ENCODE assay signal across 8 cellular contexts in genomic region chr11:1772270-1773130, GRCh38. TPM values are rescaled to one million over a fixed set of nuclear protein-coding genes. Genes with fewer than 3 reads are reported as not detected.
A peak's percentile ranks its signal among the peaks of the same experiment; 100 is the strongest.
DNase-seq lines count a peak whose midpoint lies in the region; ATAC-seq and TF ChIP-seq lines count a peak whose summit lies in the region.

No MANE protein-coding gene starts in this region.

- BruUV-seq in Panc1 (replicated peaks; lab: Mats Ljungman, UMichigan) = no TSS peak

- TF ChIP-seq POLR2A in heart left ventricle (IDR thresholded peaks at IDR 0.05) = no peak

- in situ Hi-C loops in Panc1 (cut with HindIII; ENCODE audit: low pct_unique_long_range_greater_than_20kb, low sequenced_read_pairs) = no loop called here

- CTCF ChIA-PET in Panc1 (lab: Charles Lee) = interaction anchor here (0.6 kb wide), 1 partner anchor 177 kb away, joined by 3 read pairs; no protein-coding TSS in a partner anchor

- WGBS in heart left ventricle, 4 donors = 39 to 44% (median 41%) methylated on average over 14 to 15 of the region's 15 CpGs

- intact Hi-C loops in Panc1 (cut with micrococcal nuclease; ENCODE audit: unreplicated experiment) = no loop called here
- intact Hi-C loops in heart left ventricle (cut with DNase I) = loop anchor here in 1 of 10 donors (10.0 kb wide), 1 partner anchor 52 kb away; no protein-coding TSS in a partner anchor

- H3K4me1 ChIP-seq in Panc1 (ENCODE audit: control insufficient read depth, insufficient read depth, low read length) = peaks cover 40% of the 10 kb centered on the region
- peaks cover 0 to 26% (median 0%) of the 10 kb centered on the region in 12 donors for H3K4me1 ChIP-seq in heart left ventricle
- H3K4me1 ChIP-seq in skeletal muscle tissue (ENCODE audit: control insufficient read depth in 3 of 3, insufficient read depth in 3 of 3, low read length in 3 of 3) = peaks cover 0 to 10% (median 9%) of the 10 kb centered on the region in 3 donors

- TF ChIP-seq CTCF in Panc1 (IDR thresholded peaks at IDR 0.05) (no peak), heart left ventricle (IDR thresholded peaks at IDR 0.05) (no peak)

- no peaks in the 10 kb centered on the region for H3K36me3 ChIP-seq in H7 (replicated peaks; ENCODE audit: control insufficient read depth, insufficient read depth, low read length)
- no peaks in the 10 kb centered on the region for H3K36me3 ChIP-seq in Panc1 (ENCODE audit: control insufficient read depth, insufficient read depth, low read length)
- no peaks in the 10 kb centered on the region for H3K36me3 ChIP-seq in heart left ventricle
- H3K36me3 ChIP-seq in skeletal muscle tissue (ENCODE audit: control insufficient read depth in 3 of 3, insufficient read depth in 3 of 3, low read length in 3 of 3) = no peaks in the 10 kb centered on the region

- H3K9ac ChIP-seq in skeletal muscle tissue (ENCODE audit: low read depth in 1 of 3, low read length in 3 of 3) = peak overlapping the region in 1 of 3 donors; percentile 25

- DNase-seq in H7 (peak; percentile 94), Panc1 (ENCODE audit: low read depth, low spot score) (peak; percentile 87), heart left ventricle (peak in 2 of 5 donors; percentile 76)
- DNase-seq in activated gamma-delta T cell treated with anti-CD3 and anti-CD28 coated beads, Interleukin-2, amount 50 U/mL, for 16 hours (ENCODE audit: low read depth) = peak; percentile 50

- ATAC-seq in Panc1 = peak; percentile 96
- ATAC-seq in heart left ventricle = peak; percentile 64 to 90 (median 83)
- ATAC-seq in GM21528 (IDR thresholded peaks at IDR 0.05; ENCODE audit: low FRiP score, unreplicated experiment) = no peak
- ATAC-seq in HG02759 (IDR thresholded peaks at IDR 0.05; ENCODE audit: unreplicated experiment) = no peak
- ATAC-seq in GM18520 (IDR thresholded peaks at IDR 0.05; ENCODE audit: unreplicated experiment) = no peak

- H3K4me3 ChIP-seq in H7 (ENCODE audit: insufficient read depth, low read depth, low read length) = no peak overlapping the region
- H3K4me3 ChIP-seq in Panc1 (ENCODE audit: low read depth in 2 of 2, low read length in 2 of 2) = peak overlapping the region in 1 of 2 experiments; percentile 35; a peak in 2 of 4 replicates
- no peak overlapping the region for H3K4me3 ChIP-seq in heart left ventricle
- peak overlapping the region; percentile 7 to 29 (median 15) for H3K4me3 ChIP-seq in skeletal muscle tissue (ENCODE audit: low read length in 3 of 3)

- no peaks in the 10 kb centered on the region; the same call in 1 of the 2 replicates for H3K9me3 ChIP-seq in Panc1 (ENCODE audit: control insufficient read depth, insufficient read depth, low read depth, low read length)
- H3K9me3 ChIP-seq in heart left ventricle = peaks cover 0 to 5% (median 0%) of the 10 kb centered on the region in 12 donors
- no peaks in the 10 kb centered on the region for H3K9me3 ChIP-seq in skeletal muscle tissue (ENCODE audit: control insufficient read depth in 3 of 3, low read length in 3 of 3)

- no peaks in the 10 kb centered on the region; the same call in 1 of the 2 replicates for H3K27me3 ChIP-seq in H7 (ENCODE audit: control insufficient read depth, insufficient read depth, low read length)
- H3K27me3 ChIP-seq in Panc1 (ENCODE audit: control insufficient read depth, insufficient read depth, low read length) = no peaks in the 10 kb centered on the region
- no peaks in the 10 kb centered on the region for H3K27me3 ChIP-seq in heart left ventricle
- peaks cover 0 to 6% (median 5%) of the 10 kb centered on the region in 3 donors for H3K27me3 ChIP-seq in skeletal muscle tissue (ENCODE audit: control insufficient read depth in 3 of 3, insufficient read depth in 3 of 3, low read length in 3 of 3)

- H3K27ac ChIP-seq in Panc1 (ENCODE audit: low read length) = peak overlapping the region; percentile 73
- peak overlapping the region in 1 of 12 donors; percentile 78 for H3K27ac ChIP-seq in heart left ventricle
- H3K27ac ChIP-seq in skeletal muscle tissue (ENCODE audit: low read depth, low read length) = peak overlapping the region; percentile 20

- POLR2A ChIA-PET in Panc1 (lab: Charles Lee) = interaction anchor here (1.0 kb wide), 1 partner anchor 15 kb away, joined by 7 read pairs; no protein-coding TSS in a partner anchor

RNA-seq across cellular contexts. Expression of gene CTSD, which starts 8.8 kb away (rescaled TPM):
- 177 and 235 TPM in 2 replicates for total RNA-seq in H7 (2014; rRNA removed; shearing (Covaris generic))
- 1,813 TPM for total RNA-seq in Panc1 (2021; ENCODE audit: unreplicated experiment)
- polyA plus RNA-seq in Panc1 (2012; ENCODE audit: insufficient read length) = 2,493 TPM
- 1,000 to 10,000 TPM in 3 of 9 donors, 100 to 1,000 TPM in 6; 580 to 1,779 (median 722) TPM for total RNA-seq in heart left ventricle
- 1,000 to 10,000 TPM in 1 of 2 donors, 100 to 1,000 TPM in 1; 420 to 1,089 TPM for polyA plus RNA-seq in heart left ventricle
- total RNA-seq in skeletal muscle tissue = 44.9 TPM

RNA-seq across cellular contexts. Expression of gene IFITM10, which starts 22.1 kb away (rescaled TPM):
- 0.42 and 0.74 TPM in 2 replicates for total RNA-seq in H7 (2014; rRNA removed; shearing (Covaris generic))
- 18.0 TPM for total RNA-seq in Panc1 (2021; ENCODE audit: unreplicated experiment)
- 8.0 TPM for polyA plus RNA-seq in Panc1 (2012; ENCODE audit: insufficient read length)
- total RNA-seq in heart left ventricle = 1 to 10 TPM in 1 of 9 donors, under 1 TPM in 8; 0.23 to 3.6 (median 0.56) TPM
- polyA plus RNA-seq in heart left ventricle = under 1 TPM; 0.12 to 0.19 TPM
- total RNA-seq in skeletal muscle tissue = not detected

Comparison
In these comparisons a context has a peak if more than half of its experiments do, and no peak if none do; other contexts are left out.
1. H3K4me3 ChIP-seq: peak in skeletal muscle tissue (3 of 3); none in H7 (single experiment) and heart left ventricle (0 of 12).
2. ATAC-seq: peak in Panc1 (single experiment) and heart left ventricle (4 of 4); none in GM21528 (single experiment), HG02759 (single experiment) and GM18520 (single experiment).